ENCODE assay signal across 1 cellular context in genomic region chr6:6724319-6725119, GRCh38.
TF ChIP-seq lines count a peak whose summit lies in the region.

No MANE protein-coding gene starts in this region.

TF ChIP-seq in HepG2, 621 proteins besides CTCF, POLR2A, EP300 and RAD21 (continued from another document and continues in another):
- TF ChIP-seq MAZ (IDR thresholded peaks at IDR 0.05; ENCODE audit: borderline replicate concordance, low read depth, low read length) (no peak), MAZ (CRISPR knock-in tag; IDR thresholded peaks at IDR 0.05; ENCODE audit: low read depth) (no peak), KIAA2018 (CRISPR knock-in tag; IDR thresholded peaks at IDR 0.05; ENCODE audit: borderline replicate concordance) (no peak), ETS1 (CRISPR knock-in tag; IDR thresholded peaks at IDR 0.05) (no peak), THAP9 (CRISPR knock-in tag; IDR thresholded peaks at IDR 0.05; ENCODE audit: borderline replicate concordance) (no peak), NR2C2 (CRISPR knock-in tag; IDR thresholded peaks at IDR 0.05; ENCODE audit: borderline replicate concordance) (no peak; the same call in 1 of the 2 replicates), CBFB (CRISPR knock-in tag; IDR thresholded peaks at IDR 0.05) (0 out of 2 replicates have a peak, but pooled peaks have one; percentile 37), SIN3B (IDR thresholded peaks at IDR 0.05; ENCODE audit: low read length) (no peak), ZSCAN30 (CRISPR knock-in tag; IDR thresholded peaks at IDR 0.05) (no peak), HDAC2 (CRISPR knock-in tag; IDR thresholded peaks at IDR 0.05) (no peak), GFI1 (CRISPR knock-in tag; IDR thresholded peaks at IDR 0.05; ENCODE audit: borderline replicate concordance) (0 out of 2 replicates have a peak, but pooled peaks have one; percentile 30), ZNF230 (CRISPR knock-in tag; IDR thresholded peaks at IDR 0.05) (0 out of 2 replicates have a peak, but pooled peaks have one; percentile 74), ZBTB1 (CRISPR knock-in tag; IDR thresholded peaks at IDR 0.05; ENCODE audit: borderline replicate concordance) (no peak), HIC2 (CRISPR knock-in tag; IDR thresholded peaks at IDR 0.05; ENCODE audit: low read depth) (no peak), ERF (CRISPR knock-in tag; IDR thresholded peaks at IDR 0.05) (0 out of 2 replicates have a peak, but pooled peaks have one; percentile 41), SNAPC5 (CRISPR knock-in tag; IDR thresholded peaks at IDR 0.05; ENCODE audit: borderline replicate concordance) (no peak), MEF2D (CRISPR knock-in tag; IDR thresholded peaks at IDR 0.05) (no peak), JUND (CRISPR knock-in tag; IDR thresholded peaks at IDR 0.05) (no peak), MXD3 (CRISPR knock-in tag; IDR thresholded peaks at IDR 0.05) (no peak), FOXK2 (IDR thresholded peaks at IDR 0.05) (no peak), MTERF4 (CRISPR knock-in tag; IDR thresholded peaks at IDR 0.05) (no peak), ZNF83 (CRISPR knock-in tag; IDR thresholded peaks at IDR 0.05; ENCODE audit: borderline replicate concordance) (no peak), ZMYM3 (CRISPR knock-in tag; IDR thresholded peaks at IDR 0.05) (peak; percentile 45; the same call in 1 of the 2 replicates), ATF2 (CRISPR knock-in tag; IDR thresholded peaks at IDR 0.05) (0 out of 2 replicates have a peak, but pooled peaks have one; percentile 26), RFX3 (CRISPR knock-in tag; IDR thresholded peaks at IDR 0.05) (no peak), SRSF9 (IDR thresholded peaks at IDR 0.05; ENCODE audit: borderline replicate concordance, insufficient read depth, low read depth, low read length, poor library complexity, severe bottlenecking) (no peak), DMTF1 (CRISPR knock-in tag; IDR thresholded peaks at IDR 0.05) (no peak), ZNF224 (CRISPR knock-in tag; IDR thresholded peaks at IDR 0.05) (no peak), ZNF20 (CRISPR knock-in tag; IDR thresholded peaks at IDR 0.05) (no peak), YEATS2 (CRISPR knock-in tag; IDR thresholded peaks at IDR 0.05; ENCODE audit: borderline replicate concordance) (no peak), FOXO1 (CRISPR knock-in tag; IDR thresholded peaks at IDR 0.05) (peak; percentile 13; the same call in 1 of the 2 replicates), CENPX (CRISPR knock-in tag; IDR thresholded peaks at IDR 0.05) (no peak), ZNF710 (CRISPR knock-in tag; IDR thresholded peaks at IDR 0.05; ENCODE audit: borderline replicate concordance) (peak; percentile 53; the same call in 1 of the 2 replicates), TBL1XR1 (IDR thresholded peaks at IDR 0.05; ENCODE audit: borderline replicate concordance, low read length, partially characterized antibody) (no peak), NR2F1 (CRISPR knock-in tag; IDR thresholded peaks at IDR 0.05) (no peak), ZNF496 (CRISPR knock-in tag; IDR thresholded peaks at IDR 0.05; ENCODE audit: insufficient replicate concordance) (no peak), REPIN1 (CRISPR knock-in tag; IDR thresholded peaks at IDR 0.05; ENCODE audit: borderline replicate concordance, low read depth) (no peak)
